In the genomic region with DNA sequence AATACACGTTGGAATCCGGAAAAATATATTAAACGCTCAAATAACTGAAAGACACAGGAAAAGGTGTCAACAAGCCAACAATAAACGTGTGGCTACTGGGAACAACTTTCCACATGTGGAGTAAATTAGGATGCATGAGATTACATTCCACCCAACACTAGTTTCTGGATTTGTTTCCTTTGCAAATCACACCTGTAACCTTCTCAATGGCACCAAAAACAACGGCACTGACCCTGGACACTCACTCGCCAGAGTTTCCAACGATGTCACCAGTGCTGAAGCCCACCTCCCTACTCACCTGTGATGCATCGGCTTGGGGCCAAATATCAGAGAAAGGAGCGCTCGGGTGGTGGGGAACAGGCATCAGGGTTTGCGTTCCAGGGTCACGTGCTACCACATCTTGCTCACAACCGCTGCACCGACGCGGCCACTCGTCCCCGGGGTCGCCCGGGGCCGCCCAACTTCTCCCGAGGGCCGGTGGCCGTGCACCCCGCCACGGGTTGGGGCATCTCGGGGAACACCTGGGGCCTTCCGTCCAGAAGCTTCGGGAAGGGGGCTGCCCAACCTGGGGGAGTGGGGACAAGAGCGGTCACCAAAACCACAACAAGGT, we compare ENCODE assay signal across 8 cellular contexts. TPM values are rescaled to one million over a fixed set of nuclear protein-coding genes. Genes with fewer than 3 reads are reported as not detected.
DNase-seq lines count a peak whose midpoint lies in the region; ATAC-seq and TF ChIP-seq lines count a peak whose summit lies in the region.

No MANE protein-coding gene starts in this region.

- ATAC-seq in HG02763 (IDR thresholded peaks at IDR 0.05; ENCODE audit: unreplicated experiment) = peak; percentile 21
- peak; percentile 14 to 21 for ATAC-seq in activated T-cell treated with anti-CD3 and anti-CD28 coated beads, Interleukin-2, amount 50 U/mL, for 72 hours (replicated peaks in 1 of 2)

- no peaks in the 10 kb centered on the region for H3K9me3 ChIP-seq in parathyroid adenoma (ENCODE audit: control insufficient read depth, low read length)

- peak overlapping the region; percentile 88 for H3K27ac Mint-ChIP-seq in activated T-cell treated with anti-CD3 and anti-CD28 coated beads, Interleukin-2, amount 50 U/mL, for 72 hours

- H3K27me3 Mint-ChIP-seq in activated T-cell treated with anti-CD3 and anti-CD28 coated beads, Interleukin-2, amount 50 U/mL, for 72 hours (ENCODE audit: low read depth) = no peaks in the 10 kb centered on the region

- peak overlapping the region; percentile 67 for H3K27ac ChIP-seq in parathyroid adenoma

- peak overlapping the region; percentile 55 for H3K9ac ChIP-seq in parathyroid adenoma

- peak overlapping the region; percentile 72 for H2AFZ ChIP-seq in parathyroid adenoma

- no peaks in the 10 kb centered on the region for H3K36me3 ChIP-seq in parathyroid adenoma (ENCODE audit: control insufficient read depth, insufficient read depth, low read length)

- peaks cover 18% of the 10 kb centered on the region for H3K79me2 ChIP-seq in parathyroid adenoma

- H3K36me3 Mint-ChIP-seq in activated T-cell treated with anti-CD3 and anti-CD28 coated beads, Interleukin-2, amount 50 U/mL, for 72 hours (ENCODE audit: insufficient read depth in 2 of 2) = peaks cover 2 to 12% of the 10 kb centered on the region in 2 donors

- H3K4me1 ChIP-seq in parathyroid adenoma = peaks cover 11% of the 10 kb centered on the region

- peaks cover 0 to 1% of the 10 kb centered on the region in 2 donors for H3K9me3 Mint-ChIP-seq in activated T-cell treated with anti-CD3 and anti-CD28 coated beads, Interleukin-2, amount 50 U/mL, for 72 hours

- H3K27me3 ChIP-seq in parathyroid adenoma (ENCODE audit: control insufficient read depth, insufficient read depth, low read length) = no peaks in the 10 kb centered on the region

- no peak for TF ChIP-seq CTCF in parathyroid adenoma (IDR thresholded peaks at IDR 0.05)

- peaks cover 27% of the 10 kb centered on the region for H3K4me1 Mint-ChIP-seq in activated T-cell treated with anti-CD3 and anti-CD28 coated beads, Interleukin-2, amount 50 U/mL, for 72 hours (ENCODE audit: low read depth)

- peak overlapping the region; percentile 90 to 97 for H3K4me3 Mint-ChIP-seq in activated T-cell treated with anti-CD3 and anti-CD28 coated beads, Interleukin-2, amount 50 U/mL, for 72 hours

- H3K4me2 ChIP-seq in parathyroid adenoma (ENCODE audit: low read length) = peak overlapping the region; percentile 71

- DNase-seq in NCI-H2227 (lab: John Stamatoyannopoulos, UW; ENCODE audit: unreplicated experiment) = peak; percentile 48
- DNase-seq in NCI-H2227 treated with DMSO at 0.1 percent for 48 hours (lab: John Stamatoyannopoulos, UW) = no peak
- DNase-seq in NCI-H2171 treated with DMSO at 0.1 percent for 48 hours (lab: John Stamatoyannopoulos, UW) = peak; percentile 43
- DNase-seq in activated T-cell treated with anti-CD3 and anti-CD28 coated beads, Interleukin-2, amount 50 U/mL, for 72 hours = peak; percentile 44 to 47
- peak; percentile 25 for DNase-seq in globus pallidus (ENCODE audit: low spot score)
- no peak for DNase-seq in GM19240 (ENCODE audit: insufficient read length, low spot score)

- peak overlapping the region; percentile 97 for H3K4me3 ChIP-seq in parathyroid adenoma (ENCODE audit: low read depth, low read length)

RNA-seq across cellular contexts. Expression of gene PRDM4, which starts 0.6 kb away (rescaled TPM):
- 10 to 100 TPM; 32.2 to 35.9 TPM for total RNA-seq in activated T-cell treated with anti-CD3 and anti-CD28 coated beads, Interleukin-2, amount 50 U/mL, for 72 hours

RNA-seq across cellular contexts. Expression of gene ASCL4, which starts 14.2 kb away (rescaled TPM):
- not detected for total RNA-seq in activated T-cell treated with anti-CD3 and anti-CD28 coated beads, Interleukin-2, amount 50 U/mL, for 72 hours

Comparison
In these comparisons a context has a peak if more than half of its experiments do, and no peak if none do; other contexts are left out.
1. DNase-seq: peak in NCI-H2227 (single experiment), NCI-H2171 treated with DMSO at 0.1 percent for 48 hours (single experiment), activated T-cell treated with anti-CD3 and anti-CD28 coated beads, Interleukin-2, amount 50 U/mL, for 72 hours (2 of 2) and globus pallidus (single experiment); none in NCI-H2227 treated with DMSO at 0.1 percent for 48 hours (single experiment) and GM19240 (single experiment).